Comparison of ENCODE assay signal across 18 cellular contexts in genomic region chr17:45906927-45907622, GRCh38. TPM values are rescaled to one million over a fixed set of nuclear protein-coding genes. Genes with fewer than 3 reads are reported as not detected.
DNase-seq lines count a peak whose midpoint lies in the region; ATAC-seq and TF ChIP-seq lines count a peak whose summit lies in the region.
"Had no signal": no experiment of that assay in that cellular context is flagged by ENCODE, and none has a peak within 500 bp of the region (broad histone marks: within the 10 kb centered on the region; RNA-seq: fewer than 3 reads in every experiment).

No MANE protein-coding gene starts in this region.

- WGBS in GM23248 (ENCODE audit: low coverage in 1 of 2, low lambda C conversion rate in 2 of 2, missing lambda C conversion rate in 2 of 2), 2 experiments: 57 to 58% methylated on average over 13 to 15 of the region's 15 CpGs
- 58 to 73% methylated on average over 6 to 15 of the region's 15 CpGs for WGBS in transverse colon (ENCODE audit: low coverage in 1 of 2), 2 donors

- TF ChIP-seq EP300 in transverse colon (IDR thresholded peaks at IDR 0.05; ENCODE audit: low read depth): no peak

- H3K27me3 ChIP-seq in CD8-positive, alpha-beta T cell (ENCODE audit: insufficient read depth, low read length): peaks cover 8% of the 10 kb centered on the region
- H3K27me3 ChIP-seq in gastrocnemius medialis (no peaks in the 10 kb centered on the region), GM23248 (replicated peaks; ENCODE audit: insufficient read depth) (peaks cover 48% of the 10 kb centered on the region), transverse colon (peaks cover 27% of the 10 kb centered on the region), brain microvascular endothelial cell (replicated peaks) (peaks cover 18% of the 10 kb centered on the region)
- H3K27me3 ChIP-seq: right atrium auricular region had no signal

- no peak overlapping the region for H3K4me2 ChIP-seq in GM23248 (ENCODE audit: unreplicated experiment)

- H3K4me3 ChIP-seq in CD8-positive, alpha-beta T cell (ENCODE audit: low read depth, low read length): no peak overlapping the region
- H3K4me3 ChIP-seq in gastrocnemius medialis: peak overlapping the region in 1 of 4 donors; percentile 14
- H3K4me3 ChIP-seq in GM23248: no peak overlapping the region
- H3K4me3 ChIP-seq in transverse colon: no peak overlapping the region
- H3K4me3 ChIP-seq in brain microvascular endothelial cell (ENCODE audit: low read depth, low read length): no peak overlapping the region
- H3K4me3 ChIP-seq: GM12878, right atrium auricular region had no signal

- no peaks in the 10 kb centered on the region for H3K9me3 ChIP-seq in CD8-positive, alpha-beta T cell (ENCODE audit: low read length)
- peaks cover 0 to 1% (median 0%) of the 10 kb centered on the region in 3 donors for H3K9me3 ChIP-seq in gastrocnemius medialis
- H3K9me3 ChIP-seq in GM23248 (ENCODE audit: low read depth): no peaks in the 10 kb centered on the region
- H3K9me3 ChIP-seq in transverse colon: no peaks in the 10 kb centered on the region
- H3K9me3 ChIP-seq: right atrium auricular region had no signal

- no peak for TF ChIP-seq CTCF in CD8-positive, alpha-beta T cell (IDR thresholded peaks at IDR 0.05)
- TF ChIP-seq CTCF in gastrocnemius medialis (IDR thresholded peaks at IDR 0.05 in 4 of 5, conservative IDR thresholded peaks at IDR 0.05 in 1 of 5): no peak
- TF ChIP-seq CTCF in transverse colon (IDR thresholded peaks at IDR 0.05): no peak
- no peak for TF ChIP-seq CTCF in brain microvascular endothelial cell (IDR thresholded peaks at IDR 0.05; ENCODE audit: low read depth, low read length, missing control alignments)

- CTCF ChIA-PET in CD8-positive, alpha-beta T cell (lab: Charles Lee): no interaction called here

- POLR2A ChIA-PET in CD8-positive, alpha-beta T cell (lab: Charles Lee): no interaction called here

- H3K27ac Mint-ChIP-seq in CD8-positive, alpha-beta T cell: no peak overlapping the region
- H3K27ac Mint-ChIP-seq in T-helper 2 cell treated with Interferon-gamma antibody and Interleukin-4, amounts not matched to agents 5 μg/mL and 100 μg/mL, for 36 hours: no peak overlapping the region
- H3K27ac Mint-ChIP-seq: activated B cell treated with CpG ODN at 0.5 μM for 24 hours, B cell had no signal

- no peaks in the 10 kb centered on the region for H3F3A ChIP-seq in GM23248 (ENCODE audit: insufficient read depth)

- no peak for TF ChIP-seq POLR2A in gastrocnemius medialis (IDR thresholded peaks at IDR 0.05)
- TF ChIP-seq POLR2A in transverse colon (IDR thresholded peaks at IDR 0.05): no peak

- peaks cover 2% of the 10 kb centered on the region for H3K9me3 Mint-ChIP-seq in CD8-positive, alpha-beta T cell
- H3K9me3 Mint-ChIP-seq in T-helper 2 cell treated with Interferon-gamma antibody and Interleukin-4, amounts not matched to agents 5 μg/mL and 100 μg/mL, for 36 hours: peaks cover under 1% of the 10 kb centered on the region
- H3K9me3 Mint-ChIP-seq: activated B cell treated with CpG ODN at 0.5 μM for 24 hours had no signal

- in situ Hi-C loops in gastrocnemius medialis (cut with MboI; ENCODE audit: low sequenced_read_pairs in 4 of 4) (no loop called here), GM23248 (cut with MboI) (no loop called here), transverse colon (cut with MboI; ENCODE audit: low pct_ligation_motif_present in 1 of 4, low pct_unique_long_range_greater_than_20kb in 1 of 4, low sequenced_read_pairs in 3 of 4) (no loop called here), brain microvascular endothelial cell (cut with HindIII; ENCODE audit: low pct_ligation_motif_present, low sequenced_read_pairs) (no loop called here)

- intact Hi-C loops in CD8-positive, alpha-beta T cell (cut with DNase I, micrococcal nuclease): no loop called here
- intact Hi-C loops in gastrocnemius medialis (cut with DNase I; ENCODE audit: low total_unique reads): loop anchor here (2.0 to 10.0 kb wide), 2 partner anchors 42 to 592 kb away; partner anchors contain the start of gene MAP3K14
- intact Hi-C loops in transverse colon (cut with DNase I; ENCODE audit: low total_unique reads): no loop called here

- H3K27me3 Mint-ChIP-seq in CD8-positive, alpha-beta T cell (ENCODE audit: low read depth): peaks cover 38% of the 10 kb centered on the region
- H3K27me3 Mint-ChIP-seq in T-helper 2 cell treated with Interferon-gamma antibody and Interleukin-4, amounts not matched to agents 5 μg/mL and 100 μg/mL, for 36 hours (ENCODE audit: low read depth): peaks cover 5% of the 10 kb centered on the region

- no peak overlapping the region for H3K27ac ChIP-seq in CD8-positive, alpha-beta T cell (ENCODE audit: low read depth, low read length)
- H3K27ac ChIP-seq in gastrocnemius medialis (peak overlapping the region; percentile 90 to 93 (median 90)), GM23248 (no peak overlapping the region), transverse colon (no peak overlapping the region), brain microvascular endothelial cell (no peak overlapping the region)
- H3K27ac ChIP-seq: right atrium auricular region had no signal

- no peak overlapping the region for H2AFZ ChIP-seq in GM23248

- no peak overlapping the region for H3K9ac ChIP-seq in GM23248

- peaks cover 6% of the 10 kb centered on the region for H3K4me1 Mint-ChIP-seq in CD8-positive, alpha-beta T cell (ENCODE audit: low read depth)
- H3K4me1 Mint-ChIP-seq in T-helper 2 cell treated with Interferon-gamma antibody and Interleukin-4, amounts not matched to agents 5 μg/mL and 100 μg/mL, for 36 hours (ENCODE audit: low read depth): peaks cover 10% of the 10 kb centered on the region
- H3K4me1 Mint-ChIP-seq: activated B cell treated with CpG ODN at 0.5 μM for 24 hours, B cell had no signal

- H3K36me3 Mint-ChIP-seq in CD8-positive, alpha-beta T cell: no peaks in the 10 kb centered on the region
- H3K36me3 Mint-ChIP-seq in T-helper 2 cell treated with Interferon-gamma antibody and Interleukin-4, amounts not matched to agents 5 μg/mL and 100 μg/mL, for 36 hours (ENCODE audit: low read depth): no peaks in the 10 kb centered on the region

- no peak for ATAC-seq in CD8-positive, alpha-beta T cell
- ATAC-seq in gastrocnemius medialis (no peak), GM19035 (IDR thresholded peaks at IDR 0.05; ENCODE audit: unreplicated experiment) (no peak)
- ATAC-seq: esophagus mucosa, GM12878 had no signal

- DNase-seq in CD8-positive, alpha-beta T cell: no peak
- peak; percentile 52 for DNase-seq in T-helper 2 cell treated with Interferon-gamma antibody and Interleukin-4, amounts not matched to agents 5 μg/mL and 100 μg/mL, for 36 hours (ENCODE audit: low spot score)
- DNase-seq in activated naive CD4-positive, alpha-beta T cell treated with anti-CD3 and anti-CD28 coated beads, Interleukin-2, amount 50 U/mL, for 16 hours: peak; percentile 18
- DNase-seq in gastrocnemius medialis (peak in 1 of 2 donors; percentile 40), GM23248 (no peak), transverse colon (no peak), brain microvascular endothelial cell (no peak)
- DNase-seq: activated B cell treated with CpG ODN at 0.5 μM for 24 hours, activated gamma-delta T cell, IMR-90, MM.1S, occipital lobe, trophoblast cell had no signal

- H3K79me2 ChIP-seq in GM23248 (ENCODE audit: insufficient read depth): no peaks in the 10 kb centered on the region

- peak overlapping the region; percentile 2 for H3K4me3 Mint-ChIP-seq in CD8-positive, alpha-beta T cell
- no peak overlapping the region for H3K4me3 Mint-ChIP-seq in T-helper 2 cell treated with Interferon-gamma antibody and Interleukin-4, amounts not matched to agents 5 μg/mL and 100 μg/mL, for 36 hours
- H3K4me3 Mint-ChIP-seq: activated B cell treated with CpG ODN at 0.5 μM for 24 hours, B cell had no signal

- no peaks in the 10 kb centered on the region for H4K20me1 ChIP-seq in GM23248 (ENCODE audit: insufficient read depth)

- H3K36me3 ChIP-seq in CD8-positive, alpha-beta T cell (ENCODE audit: insufficient read depth, low read length): no peaks in the 10 kb centered on the region
- H3K36me3 ChIP-seq in gastrocnemius medialis (no peaks in the 10 kb centered on the region), GM23248 (ENCODE audit: low read depth) (no peaks in the 10 kb centered on the region), transverse colon (no peaks in the 10 kb centered on the region), brain microvascular endothelial cell (replicated peaks) (no peaks in the 10 kb centered on the region)
- H3K36me3 ChIP-seq: right atrium auricular region had no signal

- H3K4me1 ChIP-seq in CD8-positive, alpha-beta T cell (ENCODE audit: insufficient read depth, low read length): peaks cover 4% of the 10 kb centered on the region
- H3K4me1 ChIP-seq in gastrocnemius medialis (peaks cover 73% of the 10 kb centered on the region in 2 donors), GM23248 (ENCODE audit: insufficient read depth) (no peaks in the 10 kb centered on the region), transverse colon (no peaks in the 10 kb centered on the region)

- H3K9me2 ChIP-seq in GM23248 (ENCODE audit: insufficient read depth): no peaks in the 10 kb centered on the region

RNA-seq across cellular contexts. Expression of gene MAPT, which starts 12.7 kb away (rescaled TPM):
- total RNA-seq in CD8-positive, alpha-beta T cell: under 1 TPM; 0.46 to 0.86 TPM
- total RNA-seq in gastrocnemius medialis (100 to 1,000 TPM in 1 of 4 donors, 10 to 100 TPM in 3; 70.3 to 120 (median 82.8) TPM), transverse colon (1 to 10 TPM; 1.7 to 2.3 (median 1.8) TPM)
- total RNA-seq in GM23248 (2014; rRNA removed; shearing (Covaris generic)): not detected in 2 replicates
- polyA plus RNA-seq in GM23248 (2016; fragmentation: Nextera tagmentation; extraction: Ambion mirVana): 0.06 and 0.39 TPM in 2 replicates

Comparison
In these comparisons a context has a peak if more than half of its experiments do, and no peak if none do; other contexts are left out.
1. DNase-seq: peak in T-helper 2 cell treated with Interferon-gamma antibody and Interleukin-4, amounts not matched to agents 5 μg/mL and 100 μg/mL, for 36 hours (single experiment) and activated naive CD4-positive, alpha-beta T cell treated with anti-CD3 and anti-CD28 coated beads, Interleukin-2, amount 50 U/mL, for 16 hours (single experiment); none in CD8-positive, alpha-beta T cell (0 of 7), GM23248 (single experiment), transverse colon (single experiment) and brain microvascular endothelial cell (single experiment).
2. H3K27ac ChIP-seq: peak in gastrocnemius medialis (4 of 4); none in CD8-positive, alpha-beta T cell (single experiment), GM23248 (single experiment), transverse colon (0 of 4) and brain microvascular endothelial cell (single experiment).
3. RNA of gene MAPT, which starts 12.7 kb away (total RNA-seq): 70.3 to 120 TPM in gastrocnemius medialis; 1.7 to 2.3 TPM in transverse colon, 0.46 to 0.86 TPM in CD8-positive, alpha-beta T cell and not detected in GM23248; every median in the first group is over 10 times any median in the second.